ENCODE assay signal across 9 cellular contexts in the genomic region with DNA sequence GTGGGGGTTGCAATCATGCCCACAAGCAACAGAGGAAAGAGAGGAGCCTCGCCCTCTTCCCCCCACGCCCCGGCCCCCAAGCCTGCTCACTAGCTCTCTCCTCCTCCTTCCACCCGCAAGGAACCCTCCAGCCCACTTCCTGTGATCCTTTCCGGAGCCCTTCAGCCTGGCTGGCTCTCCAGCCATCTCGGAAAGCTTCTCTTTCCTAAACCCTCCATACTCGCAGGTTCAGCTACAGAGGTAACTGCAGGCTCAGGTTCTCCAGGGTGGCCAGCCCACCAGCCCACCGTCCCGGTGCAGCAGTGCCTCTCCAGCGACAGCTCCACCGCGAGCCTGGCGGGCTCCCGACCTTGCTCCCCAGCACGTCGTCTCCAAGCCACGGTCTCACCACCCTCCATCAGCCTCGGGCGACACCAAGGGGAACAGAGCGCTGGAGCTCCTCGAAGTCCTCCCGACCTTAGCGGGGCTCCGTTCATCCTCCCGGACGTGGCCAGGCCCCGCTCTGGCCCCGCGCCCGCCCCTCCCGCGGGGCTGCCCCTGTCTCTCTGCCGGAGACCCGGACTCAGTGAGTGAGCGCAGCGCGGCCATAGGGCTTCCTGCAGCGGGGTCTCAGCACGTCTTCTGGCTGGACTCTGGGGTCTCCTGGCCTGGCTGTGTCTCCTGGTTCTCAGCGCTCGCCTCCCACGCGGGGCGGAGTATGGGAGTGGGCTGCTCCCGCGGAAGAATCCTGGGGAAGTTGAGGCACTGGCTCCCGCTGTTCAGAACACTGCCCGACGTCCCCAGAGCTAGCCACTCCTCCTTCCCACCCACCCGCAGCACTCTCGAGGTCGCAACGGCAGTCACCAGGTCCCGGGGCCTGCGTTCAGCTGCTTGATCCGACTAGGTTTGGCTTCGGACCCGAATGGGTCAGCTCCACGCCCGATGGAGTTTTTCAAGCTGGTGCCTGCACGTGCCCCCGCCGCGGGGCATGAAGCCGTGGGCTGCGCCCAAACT. TPM values are rescaled to one million over a fixed set of nuclear protein-coding genes. Genes with fewer than 3 reads are reported as not detected.
DNase-seq lines count a peak whose midpoint lies in the region; ATAC-seq and TF ChIP-seq lines count a peak whose summit lies in the region.
"Had no signal": no experiment of that assay in that cellular context is flagged by ENCODE, and none has a peak within 500 bp of the region (broad histone marks: within the 10 kb centered on the region; RNA-seq: fewer than 3 reads in every experiment).

No MANE protein-coding gene starts in this region.

- no peaks in the 10 kb centered on the region for H3K36me3 Mint-ChIP-seq in activated CD4-positive, alpha-beta memory T cell treated with anti-CD3 and anti-CD28 coated beads, Interleukin-2, amount 10 ng/mL, durations not matched to agents 7 days and 5 days (ENCODE audit: low read depth)
- H3K36me3 Mint-ChIP-seq in nephron progenitor cell (ENCODE audit: low read depth): no peaks in the 10 kb centered on the region

- peak overlapping the region; percentile 37 for H3K4me3 ChIP-seq in fibroblast of the aortic adventitia (ENCODE audit: low read depth, low read length)

- H3K27me3 Mint-ChIP-seq in activated CD4-positive, alpha-beta memory T cell treated with anti-CD3 and anti-CD28 coated beads, Interleukin-2, amount 10 ng/mL, durations not matched to agents 7 days and 5 days: peaks cover 43% of the 10 kb centered on the region
- peaks cover 18% of the 10 kb centered on the region for H3K27me3 Mint-ChIP-seq in nephron progenitor cell (ENCODE audit: low read depth, poor library complexity)

- CTCF ChIA-PET in activated CD4-positive, alpha-beta memory T cell treated with anti-CD3 and anti-CD28 coated beads, Interleukin-2, amount 10 ng/mL, durations not matched to agents 7 days and 5 days (lab: Charles Lee): interaction anchor here (0.7 to 1.9 kb wide), 6 partner anchors 11 to 208 kb away, joined by 3 to 6 read pairs (median 3); a partner anchor contains a TSS

- H3K4me1 Mint-ChIP-seq in activated CD4-positive, alpha-beta memory T cell treated with anti-CD3 and anti-CD28 coated beads, Interleukin-2, amount 10 ng/mL, durations not matched to agents 7 days and 5 days: peaks cover 24% of the 10 kb centered on the region
- H3K4me1 Mint-ChIP-seq in nephron progenitor cell: peaks cover 19% of the 10 kb centered on the region

- POLR2A ChIA-PET in activated CD4-positive, alpha-beta memory T cell treated with anti-CD3 and anti-CD28 coated beads, Interleukin-2, amount 10 ng/mL, durations not matched to agents 7 days and 5 days (lab: Charles Lee): interaction anchor here (1.0 to 1.9 kb wide), 5 partner anchors 11 to 79 kb away, joined by 3 to 8 read pairs (median 5); a partner anchor contains a TSS

- peak; percentile 44 to 55 for ATAC-seq in activated CD4-positive, CD25-positive, alpha-beta regulatory T cell treated with anti-CD3 and anti-CD28 coated beads, Interleukin-2, amount 50 U/mL, for 24 hours
- ATAC-seq in HG02610 (IDR thresholded peaks at IDR 0.05; ENCODE audit: unreplicated experiment): no peak

- no peak overlapping the region for H3K27ac Mint-ChIP-seq in activated CD4-positive, alpha-beta memory T cell treated with anti-CD3 and anti-CD28 coated beads, Interleukin-2, amount 10 ng/mL, durations not matched to agents 7 days and 5 days
- H3K27ac Mint-ChIP-seq in nephron progenitor cell: peak overlapping the region; percentile 57

- no peak for DNase-seq in activated CD4-positive, CD25-positive, alpha-beta regulatory T cell (lab: John Stamatoyannopoulos, UW)
- peak; percentile 24 for DNase-seq in activated CD4-positive, alpha-beta memory T cell treated with anti-CD3 and anti-CD28 coated beads, Interleukin-2, amount 10 ng/mL, durations not matched to agents 7 days and 5 days
- DNase-seq in fibroblast of the aortic adventitia (ENCODE audit: low read depth): peak; percentile 12
- DNase-seq in nephron progenitor cell: peak; percentile 56
- no peak for DNase-seq in SHP77 treated with DMSO at 0.1 percent for 48 hours (lab: John Stamatoyannopoulos, UW)
- DNase-seq in mucosa of gallbladder (ENCODE audit: low spot score): no peak

- peak overlapping the region; percentile 49 for H3K4me3 Mint-ChIP-seq in activated CD4-positive, alpha-beta memory T cell treated with anti-CD3 and anti-CD28 coated beads, Interleukin-2, amount 10 ng/mL, durations not matched to agents 7 days and 5 days
- peak overlapping the region; percentile 84 for H3K4me3 Mint-ChIP-seq in nephron progenitor cell

- TF ChIP-seq CTCF in fibroblast of the aortic adventitia (IDR thresholded peaks at IDR 0.05; ENCODE audit: insufficient read depth, low read length): no peak
- TF ChIP-seq CTCF in nephron progenitor cell (IDR thresholded peaks at IDR 0.05): no peak

- H3K9me3 Mint-ChIP-seq in activated CD4-positive, alpha-beta memory T cell treated with anti-CD3 and anti-CD28 coated beads, Interleukin-2, amount 10 ng/mL, durations not matched to agents 7 days and 5 days: no peaks in the 10 kb centered on the region
- no peaks in the 10 kb centered on the region for H3K9me3 Mint-ChIP-seq in nephron progenitor cell

RNA-seq across cellular contexts. Expression of a gene that starts 12.8 kb away (rescaled TPM):
- total RNA-seq in activated CD4-positive, alpha-beta memory T cell treated with anti-CD3 and anti-CD28 coated beads, Interleukin-2, amount 10 ng/mL, durations not matched to agents 7 days and 5 days: not detected
- total RNA-seq in fibroblast of the aortic adventitia (ENCODE audit: low replicate concordance): not detected in 2 replicates
- not detected for total RNA-seq in mucosa of gallbladder
- total RNA-seq: activated CD8-positive, alpha-beta memory T cell treated with anti-CD3 and anti-CD28 coated beads for 36 hours had no signal

RNA-seq across cellular contexts. Expression of a gene that starts 16.8 kb away (rescaled TPM):
- not detected for total RNA-seq in activated CD4-positive, alpha-beta memory T cell treated with anti-CD3 and anti-CD28 coated beads, Interleukin-2, amount 10 ng/mL, durations not matched to agents 7 days and 5 days
- total RNA-seq in fibroblast of the aortic adventitia (ENCODE audit: low replicate concordance) (0.09 and 0.33 TPM in 2 replicates), mucosa of gallbladder (7.9 TPM)
- total RNA-seq: activated CD8-positive, alpha-beta memory T cell treated with anti-CD3 and anti-CD28 coated beads for 36 hours had no signal

RNA-seq across cellular contexts. Expression of a gene that starts 31.7 kb away (rescaled TPM):
- 10 to 100 TPM; 11.8 to 12.0 TPM for total RNA-seq in activated CD4-positive, alpha-beta memory T cell treated with anti-CD3 and anti-CD28 coated beads, Interleukin-2, amount 10 ng/mL, durations not matched to agents 7 days and 5 days
- total RNA-seq in fibroblast of the aortic adventitia (ENCODE audit: low replicate concordance): 1.5 and 1.8 TPM in 2 replicates
- 17.8 TPM for total RNA-seq in mucosa of gallbladder

RNA-seq across cellular contexts. Expression of a gene that starts 38.4 kb away (rescaled TPM):
- total RNA-seq in activated CD4-positive, alpha-beta memory T cell treated with anti-CD3 and anti-CD28 coated beads, Interleukin-2, amount 10 ng/mL, durations not matched to agents 7 days and 5 days: 10 to 100 TPM; 45.4 to 49.4 TPM
- total RNA-seq in fibroblast of the aortic adventitia (ENCODE audit: low replicate concordance) (11.0 and 11.4 TPM in 2 replicates), mucosa of gallbladder (22.0 TPM)

Comparison
In these comparisons a context has a peak if more than half of its experiments do, and no peak if none do; other contexts are left out.
1. DNase-seq: peak in activated CD4-positive, alpha-beta memory T cell treated with anti-CD3 and anti-CD28 coated beads, Interleukin-2, amount 10 ng/mL, durations not matched to agents 7 days and 5 days (single experiment), fibroblast of the aortic adventitia (single experiment) and nephron progenitor cell (single experiment); none in activated CD4-positive, CD25-positive, alpha-beta regulatory T cell (0 of 4), SHP77 treated with DMSO at 0.1 percent for 48 hours (single experiment) and mucosa of gallbladder (single experiment).